Comparison of ENCODE assay signal across 23 cellular contexts in genomic region chrX:85914431-85914830, GRCh38.
"Had no signal": no experiment of that assay in that cellular context is flagged by ENCODE, and none has a peak within 500 bp of the region (broad histone marks: within the 10 kb centered on the region; RNA-seq: fewer than 3 reads in every experiment).

No MANE protein-coding gene starts in this region.

- H3K27ac Mint-ChIP-seq: nephron; progenitor cell of endocrine pancreas; stimulated activated naive B cell treated with anti-CD40 and anti-IgM and Interleukin-4, amounts not matched to agents 10 μg/mL and 1 μg/mL and 100 μg/mL, for 72 hours had no signal

- H3K27me3 ChIP-seq: heart right ventricle, hepatocyte, ovary, right atrium auricular region, right lobe of liver, stomach, tibial artery, uterus had no signal

- H3K27me3 Mint-ChIP-seq: naive thymus-derived CD8-positive, alpha-beta T cell; progenitor cell of endocrine pancreas; stimulated activated naive B cell treated with anti-CD40 and anti-IgM and Interleukin-4, amounts not matched to agents 10 μg/mL and 1 μg/mL and 100 μg/mL, for 72 hours had no signal

- H3K4me3 Mint-ChIP-seq: naive thymus-derived CD8-positive, alpha-beta T cell; nephron; neural crest cell; stimulated activated naive B cell treated with anti-CD40 and anti-IgM and Interleukin-4, amounts not matched to agents 10 μg/mL and 1 μg/mL and 100 μg/mL, for 72 hours had no signal

- H3K9me3 ChIP-seq: left ventricle myocardium inferior, ovary, right lobe of liver, thoracic aorta, tibial artery, uterus had no signal

- ATAC-seq: heart right ventricle; naive thymus-derived CD8-positive, alpha-beta T cell; right lobe of liver; stimulated activated naive B cell treated with anti-CD40 and anti-IgM and Interleukin-4, amounts not matched to agents 10 μg/mL and 1 μg/mL and 100 μg/mL, for 72 hours; stimulated activated naive CD8-positive, alpha-beta T cell treated with anti-CD3 and anti-CD28 coated beads, Interleukin-15, Interleukin-2, amounts not matched to agents 100 U/mL and 50 U/mL, for 24 hours had no signal

- H3K4me1 ChIP-seq: heart right ventricle, left ventricle myocardium inferior, right atrium auricular region, right lobe of liver, stomach, tibial artery, uterus had no signal

- H3K4me3 ChIP-seq: heart right ventricle, hepatocyte, left ventricle myocardium inferior, lung, ovary, right atrium auricular region, right lobe of liver, smooth muscle cell, stomach, thoracic aorta, tibial artery, uterus had no signal

- H3K27ac ChIP-seq: heart right ventricle, hepatocyte, left ventricle myocardium inferior, ovary, right atrium auricular region, right lobe of liver, stomach, thoracic aorta, tibial artery, uterus had no signal

- DNase-seq: heart right ventricle; islet precursor cell; left ventricle myocardium inferior; naive thymus-derived CD8-positive, alpha-beta T cell; ovary; right lobe of liver; stimulated activated CD4-positive, alpha-beta T cell treated with anti-CD3 and anti-CD28 coated beads, Interleukin-1b, Interleukin-23, amount 100 ng/mL, for 48 hours; stimulated activated CD4-positive, alpha-beta T cell treated with anti-CD3 and anti-CD28 coated beads, Interleukin-2, amount 100 ng/mL, for 48 hours; stimulated activated CD4-positive, alpha-beta T cell treated with anti-CD3 and anti-CD28 coated beads, Interleukin-4, amount 100 ng/mL, for 4 hours; stimulated activated CD8-positive, alpha-beta memory T cell treated with anti-CD3 and anti-CD28 coated beads, Interleukin-4, amount 100 ng/mL, for 48 hours; stimulated activated naive B cell treated with anti-CD40 and anti-IgM and Interleukin-4, amounts not matched to agents 10 μg/mL and 1 μg/mL and 100 μg/mL, for 72 hours; stimulated activated naive CD8-positive, alpha-beta T cell treated with anti-CD3 and anti-CD28 coated beads, Interleukin-15, Interleukin-2, amounts not matched to agents 100 U/mL and 50 U/mL, for 24 hours; stomach; tibial artery; uterus had no signal

- H3K36me3 ChIP-seq: left ventricle myocardium inferior, ovary, right atrium auricular region, right lobe of liver, stomach, thoracic aorta, uterus had no signal

- H3K4me1 Mint-ChIP-seq: nephron, neural crest cell had no signal
